ENCODE assay signal across 1 cellular context in genomic region chr16:2783581-2784375, GRCh38.
TF ChIP-seq lines count a peak whose summit lies in the region.

No MANE protein-coding gene starts in this region.

TF ChIP-seq in GM23338, 12 proteins besides CTCF, POLR2A, EP300 and RAD21 (continued from another document):
- TF ChIP-seq ZNF462 (CRISPR knock-in tag; IDR thresholded peaks at IDR 0.05) (no peak), POLR2AphosphoS5 (IDR thresholded peaks at IDR 0.05; ENCODE audit: low read depth) (no peak), EZH2 (IDR thresholded peaks at IDR 0.05; ENCODE audit: low read depth, unreplicated experiment) (no peak), JUNB (IDR thresholded peaks at IDR 0.05; ENCODE audit: unreplicated experiment) (no peak)
- TF ChIP-seq, protein P1, sequence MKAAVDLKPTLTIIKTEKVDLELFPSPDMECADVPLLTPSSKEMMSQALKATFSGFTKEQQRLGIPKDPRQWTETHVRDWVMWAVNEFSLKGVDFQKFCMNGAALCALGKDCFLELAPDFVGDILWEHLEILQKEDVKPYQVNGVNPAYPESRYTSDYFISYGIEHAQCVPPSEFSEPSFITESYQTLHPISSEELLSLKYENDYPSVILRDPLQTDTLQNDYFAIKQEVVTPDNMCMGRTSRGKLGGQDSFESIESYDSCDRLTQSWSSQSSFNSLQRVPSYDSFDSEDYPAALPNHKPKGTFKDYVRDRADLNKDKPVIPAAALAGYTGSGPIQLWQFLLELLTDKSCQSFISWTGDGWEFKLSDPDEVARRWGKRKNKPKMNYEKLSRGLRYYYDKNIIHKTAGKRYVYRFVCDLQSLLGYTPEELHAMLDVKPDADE (IDR thresholded peaks at IDR 0.05): no peak
